ENCODE assay signal across 19 cellular contexts in genomic region chr21:44697811-44698734, GRCh38. TPM values are rescaled to one million over a fixed set of nuclear protein-coding genes. Genes with fewer than 3 reads are reported as not detected.
DNase-seq lines count a peak whose midpoint lies in the region; ATAC-seq and TF ChIP-seq lines count a peak whose summit lies in the region.
"Had no signal": no experiment of that assay in that cellular context is flagged by ENCODE, and none has a peak within 500 bp of the region (broad histone marks: within the 10 kb centered on the region; RNA-seq: fewer than 3 reads in every experiment).

No MANE protein-coding gene starts in this region.

- intact Hi-C loops in esophagus muscularis mucosa (cut with DNase I), result no loop called here

- DNase-seq in ELF-1 (ENCODE audit: low read depth, low spot score) (peak; percentile 93), LHCN-M2 (ENCODE audit: low read depth) (peak; percentile 24), esophagus muscularis mucosa (ENCODE audit: extremely low spot score) (peak; percentile 88), neuronal stem cell (ENCODE audit: low spot score) (no peak), NCI-H446 (lab: John Stamatoyannopoulos, UW) (no peak)
- DNase-seq in stimulated activated naive CD8-positive, alpha-beta T cell treated with anti-CD3 and anti-CD28 coated beads, Interleukin-15, amount 100 ng/mL, for 72 hours, result no peak
- DNase-seq: activated CD4-positive, alpha-beta T cell treated with anti-CD3 and anti-CD28 coated beads, Interleukin-2, amount 10 ng/mL, durations not matched to agents 24 days and 14 days; AML-193; hippocampal formation; NCI-H1092 treated with DMSO at 0.1 percent for 48 hours; NCI-H226; T1000 had no signal

- no peak for ATAC-seq in HG02571 (IDR thresholded peaks at IDR 0.05; ENCODE audit: unreplicated experiment)
- ATAC-seq in stimulated activated naive CD8-positive, alpha-beta T cell treated with anti-CD3 and anti-CD28 coated beads, Interleukin-15, amount 100 ng/mL, for 72 hours, result no peak
- ATAC-seq: K562; left lung; stimulated activated memory B cell treated with anti-CD40 and anti-IgM and Interleukin-4, amounts not matched to agents 10 μg/mL and 1 μg/mL and 100 μg/mL, for 72 hours had no signal

- H2BK5ac ChIP-seq in neuronal stem cell (ENCODE audit: low read length), result no peak overlapping the region

- no peak for TF ChIP-seq EP300 in esophagus muscularis mucosa (IDR thresholded peaks at IDR 0.05)

- peaks cover 29% of the 10 kb centered on the region for H3K4me1 Mint-ChIP-seq in stimulated activated naive CD8-positive, alpha-beta T cell treated with anti-CD3 and anti-CD28 coated beads, Interleukin-15, amount 100 ng/mL, for 72 hours
- H3K4me1 Mint-ChIP-seq: activated CD4-positive, alpha-beta T cell treated with anti-CD3 and anti-CD28 coated beads, Interleukin-2, amount 10 ng/mL, durations not matched to agents 24 days and 14 days; stimulated activated memory B cell treated with anti-CD40 and anti-IgM and Interleukin-4, amounts not matched to agents 10 μg/mL and 1 μg/mL and 100 μg/mL, for 72 hours had no signal

- no peak overlapping the region for H2BK120ac ChIP-seq in neuronal stem cell (ENCODE audit: low read depth, low read length)

- no peak overlapping the region for H3K4me2 ChIP-seq in neuronal stem cell (ENCODE audit: insufficient read depth, low read length, poor library complexity, severe bottlenecking)

- H3K27ac ChIP-seq in esophagus muscularis mucosa (replicated peaks in 1 of 4) (no peak overlapping the region), neuronal stem cell (replicated peaks; ENCODE audit: low read length) (no peak overlapping the region)
- H3K27ac ChIP-seq: ascending aorta, left lung, right lobe of liver, upper lobe of left lung had no signal

- 43% methylated on average over 18 of the region's 35 CpGs for WGBS in esophagus muscularis mucosa
- WGBS in neuronal stem cell (ENCODE audit: extremely low coverage in 2 of 2, insufficient read length in 2 of 2, insufficient replicate concordance in 1 of 2), 2 donors, result no CpG with 5 or more reads among the region's 35 CpGs

- no peak for TF ChIP-seq CTCF in esophagus muscularis mucosa (IDR thresholded peaks at IDR 0.05)

- H3K36me3 ChIP-seq in esophagus muscularis mucosa, result no peaks in the 10 kb centered on the region
- H3K36me3 ChIP-seq in neuronal stem cell (replicated peaks in 1 of 2; ENCODE audit: control insufficient read depth in 2 of 2, insufficient read depth in 2 of 2, low read length in 2 of 2), result no peaks in the 10 kb centered on the region
- H3K36me3 ChIP-seq: ascending aorta, left lung, right lobe of liver, upper lobe of left lung had no signal

- no peak overlapping the region for H3K4me3 Mint-ChIP-seq in stimulated activated naive CD8-positive, alpha-beta T cell treated with anti-CD3 and anti-CD28 coated beads, Interleukin-15, amount 100 ng/mL, for 72 hours
- H3K4me3 Mint-ChIP-seq: activated CD4-positive, alpha-beta T cell treated with anti-CD3 and anti-CD28 coated beads, Interleukin-2, amount 10 ng/mL, durations not matched to agents 24 days and 14 days; stimulated activated memory B cell treated with anti-CD40 and anti-IgM and Interleukin-4, amounts not matched to agents 10 μg/mL and 1 μg/mL and 100 μg/mL, for 72 hours had no signal

- H3K27me3 Mint-ChIP-seq in stimulated activated naive CD8-positive, alpha-beta T cell treated with anti-CD3 and anti-CD28 coated beads, Interleukin-15, amount 100 ng/mL, for 72 hours, result peaks cover 79% of the 10 kb centered on the region

- no peak overlapping the region for H4K91ac ChIP-seq in neuronal stem cell (ENCODE audit: low read depth, low read length, poor library complexity)

- H4K8ac ChIP-seq in neuronal stem cell (ENCODE audit: low read depth, low read length), result no peak overlapping the region

- H3K4me1 ChIP-seq in esophagus muscularis mucosa (no peaks in the 10 kb centered on the region), neuronal stem cell (ENCODE audit: control insufficient read depth in 2 of 2, insufficient read depth in 1 of 2, low read depth in 1 of 2, low read length in 2 of 2) (peaks cover 11 to 16% of the 10 kb centered on the region in 2 donors)
- H3K4me1 ChIP-seq: ascending aorta, left lung, right lobe of liver, upper lobe of left lung had no signal

- no peaks in the 10 kb centered on the region for H3K79me1 ChIP-seq in neuronal stem cell (ENCODE audit: low read depth, low read length)

- H3K9me3 ChIP-seq in esophagus muscularis mucosa, result peaks cover 0 to 12% (median 8%) of the 10 kb centered on the region in 4 donors
- no peaks in the 10 kb centered on the region for H3K9me3 ChIP-seq in neuronal stem cell (replicated peaks in 1 of 2; ENCODE audit: control insufficient read depth in 2 of 2, insufficient read depth in 1 of 2, low read depth in 1 of 2, low read length in 2 of 2)

- peaks cover 0 to 85% (median 7%) of the 10 kb centered on the region in 4 donors for H3K27me3 ChIP-seq in esophagus muscularis mucosa
- H3K27me3 ChIP-seq in neuronal stem cell (ENCODE audit: control insufficient read depth in 3 of 3, insufficient read depth in 3 of 3, low read depth in 1 of 3, low read length in 3 of 3), result peaks cover 0 to 54% (median 0%) of the 10 kb centered on the region in 3 experiments
- H3K27me3 ChIP-seq: ascending aorta had no signal

- H2AFZ ChIP-seq in neuronal stem cell (ENCODE audit: low read length), result peak overlapping the region; percentile 43

- TF ChIP-seq POLR2A in esophagus muscularis mucosa (IDR thresholded peaks at IDR 0.05; ENCODE audit: low read depth), result no peak

- H3K9me3 Mint-ChIP-seq in stimulated activated naive CD8-positive, alpha-beta T cell treated with anti-CD3 and anti-CD28 coated beads, Interleukin-15, amount 100 ng/mL, for 72 hours, result peaks cover 11 to 13% of the 10 kb centered on the region in 2 donors

- no peak overlapping the region for H3K4me3 ChIP-seq in esophagus muscularis mucosa
- no peak overlapping the region for H3K4me3 ChIP-seq in neuronal stem cell (ENCODE audit: low read length in 2 of 2)
- H3K4me3 ChIP-seq: ascending aorta, K562, left lung, right lobe of liver, upper lobe of left lung had no signal

- H2BK12ac ChIP-seq in neuronal stem cell (ENCODE audit: low read length), result peak overlapping the region; percentile 93

- peak overlapping the region; percentile 68 for H3K9ac ChIP-seq in neuronal stem cell (ENCODE audit: low read depth, low read length, poor library complexity)

- H2BK15ac ChIP-seq in neuronal stem cell (ENCODE audit: low read length), result peak overlapping the region; percentile 45

- peak overlapping the region; percentile 96 for H2AK5ac ChIP-seq in neuronal stem cell (ENCODE audit: low read depth, low read length)

- H3K23ac ChIP-seq in neuronal stem cell (ENCODE audit: low read depth, low read length, poor library complexity), result peak overlapping the region; percentile 53

- peak overlapping the region; percentile 73 for H3K14ac ChIP-seq in neuronal stem cell (ENCODE audit: low read length)

- H3K18ac ChIP-seq in neuronal stem cell (ENCODE audit: low read length), result peak overlapping the region; percentile 82

- no peak overlapping the region for H3K27ac Mint-ChIP-seq in stimulated activated naive CD8-positive, alpha-beta T cell treated with anti-CD3 and anti-CD28 coated beads, Interleukin-15, amount 100 ng/mL, for 72 hours
- H3K27ac Mint-ChIP-seq: activated CD4-positive, alpha-beta T cell treated with anti-CD3 and anti-CD28 coated beads, Interleukin-2, amount 10 ng/mL, durations not matched to agents 24 days and 14 days; stimulated activated memory B cell treated with anti-CD40 and anti-IgM and Interleukin-4, amounts not matched to agents 10 μg/mL and 1 μg/mL and 100 μg/mL, for 72 hours had no signal

- H3K4ac ChIP-seq in neuronal stem cell (ENCODE audit: low read length), result no peak overlapping the region

RNA-seq across cellular contexts. Expression of gene KRTAP10-12, which starts 1.1 kb away (rescaled TPM):
- not detected in 2 replicates for total RNA-seq in LHCN-M2 (2014; rRNA removed)
- not detected for polyA plus RNA-seq in LHCN-M2 (2012)
- not detected for total RNA-seq in esophagus muscularis mucosa
- not detected for polyA plus RNA-seq in neuronal stem cell (2013, experiment 1 of 2)
- polyA plus RNA-seq in neuronal stem cell (2013, experiment 2 of 2), result not detected
- total RNA-seq: activated CD4-positive, alpha-beta T cell treated with anti-CD3 and anti-CD28 coated beads, Interleukin-2, amount 10 ng/mL, durations not matched to agents 24 days and 14 days; ascending aorta; K562; left lung; right lobe of liver; upper lobe of left lung had no signal
- polyA plus RNA-seq: K562 had no signal

RNA-seq across cellular contexts. Expression of gene TSPEAR, which starts 13.3 kb away (rescaled TPM):
- not detected in 2 replicates for total RNA-seq in LHCN-M2 (2014; rRNA removed)
- not detected for polyA plus RNA-seq in LHCN-M2 (2012)
- total RNA-seq in esophagus muscularis mucosa, result under 1 TPM in 2 of 4 donors, not detected in 2; under 0.01 to 0.23 TPM
- polyA plus RNA-seq in neuronal stem cell (2013, experiment 1 of 2), result 0.04 TPM
- 0.04 TPM for polyA plus RNA-seq in neuronal stem cell (2013, experiment 2 of 2)
- total RNA-seq: activated CD4-positive, alpha-beta T cell treated with anti-CD3 and anti-CD28 coated beads, Interleukin-2, amount 10 ng/mL, durations not matched to agents 24 days and 14 days; ascending aorta; K562; right lobe of liver had no signal
- polyA plus RNA-seq: K562 had no signal

RNA-seq across cellular contexts. Expression of gene KRTAP12-1, which starts 16.1 kb away (rescaled TPM):
- total RNA-seq in LHCN-M2 (2014; rRNA removed), result not detected in 2 replicates
- polyA plus RNA-seq in LHCN-M2 (2012), result not detected
- total RNA-seq in esophagus muscularis mucosa, result not detected
- not detected for polyA plus RNA-seq in neuronal stem cell (2013, experiment 1 of 2)
- not detected for polyA plus RNA-seq in neuronal stem cell (2013, experiment 2 of 2)
- total RNA-seq: activated CD4-positive, alpha-beta T cell treated with anti-CD3 and anti-CD28 coated beads, Interleukin-2, amount 10 ng/mL, durations not matched to agents 24 days and 14 days; ascending aorta; K562; left lung; right lobe of liver; upper lobe of left lung had no signal
- polyA plus RNA-seq: K562 had no signal

RNA-seq across cellular contexts. Expression of gene KRTAP12-2, which starts 31.3 kb away (rescaled TPM):
- total RNA-seq in LHCN-M2 (2014; rRNA removed), result not detected in 2 replicates
- polyA plus RNA-seq in LHCN-M2 (2012), result not detected
- not detected for total RNA-seq in esophagus muscularis mucosa
- not detected for polyA plus RNA-seq in neuronal stem cell (2013, experiment 1 of 2)
- not detected for polyA plus RNA-seq in neuronal stem cell (2013, experiment 2 of 2)
- total RNA-seq: activated CD4-positive, alpha-beta T cell treated with anti-CD3 and anti-CD28 coated beads, Interleukin-2, amount 10 ng/mL, durations not matched to agents 24 days and 14 days; ascending aorta; K562; left lung; right lobe of liver; upper lobe of left lung had no signal
- polyA plus RNA-seq: K562 had no signal

RNA-seq across cellular contexts. Expression of gene KRTAP12-3, which starts 40.3 kb away (rescaled TPM):
- not detected in 2 replicates for total RNA-seq in LHCN-M2 (2014; rRNA removed)
- polyA plus RNA-seq in LHCN-M2 (2012), result not detected
- not detected for total RNA-seq in esophagus muscularis mucosa
- not detected for polyA plus RNA-seq in neuronal stem cell (2013, experiment 1 of 2)
- not detected for polyA plus RNA-seq in neuronal stem cell (2013, experiment 2 of 2)
- total RNA-seq: activated CD4-positive, alpha-beta T cell treated with anti-CD3 and anti-CD28 coated beads, Interleukin-2, amount 10 ng/mL, durations not matched to agents 24 days and 14 days; ascending aorta; K562; left lung; right lobe of liver; upper lobe of left lung had no signal
- polyA plus RNA-seq: K562 had no signal

Comparison
In these comparisons a context has a peak if more than half of its experiments do, and no peak if none do; other contexts are left out.
1. DNase-seq: peak in ELF-1 (single experiment), LHCN-M2 (single experiment) and esophagus muscularis mucosa (single experiment); none in neuronal stem cell (single experiment), stimulated activated naive CD8-positive, alpha-beta T cell treated with anti-CD3 and anti-CD28 coated beads, Interleukin-15, amount 100 ng/mL, for 72 hours (0 of 2) and NCI-H446 (0 of 2).